ENCODE assay signal across 8 cellular contexts in genomic region chr9:61853624-61854261, GRCh38.
DNase-seq lines count a peak whose midpoint lies in the region; ATAC-seq and TF ChIP-seq lines count a peak whose summit lies in the region.
"Not testable (repeated sequence)": the region's sequence is repeated elsewhere in the genome, so short reads cannot be mapped to it uniquely, and the experiment has no call there.

No MANE protein-coding gene starts in this region.

- not testable (repeated sequence) for H3K4me2 ChIP-seq in DND-41 (ENCODE audit: insufficient read depth, low read length)

- not testable (repeated sequence) for TF ChIP-seq EP300 in sigmoid colon (IDR thresholded peaks at IDR 0.05)

- ATAC-seq in DND-41 (ENCODE audit: insufficient read depth, low read depth), result peak; percentile 66
- peak; percentile 74 for ATAC-seq in GM21576 (IDR thresholded peaks at IDR 0.05; ENCODE audit: unreplicated experiment)
- peak; percentile 81 for ATAC-seq in HG03342 (IDR thresholded peaks at IDR 0.05; ENCODE audit: unreplicated experiment)
- ATAC-seq in heart right ventricle, result peak; percentile 52 to 82 (median 79)

- DNase-seq in DND-41 (peak; percentile 95), heart right ventricle (peak; percentile 77 to 92), sigmoid colon (peak; percentile 96)
- DNase-seq in activated CD4-positive, alpha-beta T cell treated with anti-CD3 and anti-CD28 coated beads for 1 hour, result peak; percentile 85
- DNase-seq in activated effector memory CD4-positive, alpha-beta T cell treated with anti-CD3 and anti-CD28 coated beads, Interleukin-2, amount 50 U/mL, for 16 hours, result peak; percentile 95
- peak; percentile 73 to 78 for DNase-seq in stimulated activated CD8-positive, alpha-beta memory T cell treated with anti-CD3 and anti-CD28 coated beads, Interleukin-7, amount 100 ng/mL, for 1 hour (ENCODE audit: low read depth in 2 of 2)

- H3K27ac ChIP-seq in DND-41 (ENCODE audit: low read length), result not testable (repeated sequence)
- H3K27ac ChIP-seq in heart right ventricle (peak overlapping the region in 5 of 10 donors; percentile 50 to 58 (median 55)), sigmoid colon (peak overlapping the region; percentile 57 to 68 (median 67))

- not testable (repeated sequence) for H3K9me3 ChIP-seq in DND-41 (ENCODE audit: insufficient read depth, low read length, severe bottlenecking); heart right ventricle; sigmoid colon

- intact Hi-C loops in heart right ventricle (cut with DNase I); sigmoid colon (cut with DNase I): not testable (repeated sequence)

- H3K9ac ChIP-seq in DND-41 (ENCODE audit: low read depth, low read length), result not testable (repeated sequence)

- H4K20me1 ChIP-seq in DND-41 (ENCODE audit: insufficient read depth, low read length), result not testable (repeated sequence)

- not testable (repeated sequence) for TF ChIP-seq POLR2A in sigmoid colon (IDR thresholded peaks at IDR 0.05)

- H3K36me3 ChIP-seq in DND-41 (ENCODE audit: insufficient read depth, low read length); heart right ventricle; sigmoid colon: not testable (repeated sequence)

- H2AFZ ChIP-seq in DND-41 (ENCODE audit: low read depth, low read length), result not testable (repeated sequence)

- H3K4me1 ChIP-seq in DND-41 (ENCODE audit: insufficient read depth, low read length); heart right ventricle; sigmoid colon: not testable (repeated sequence)

- TF ChIP-seq CTCF in DND-41 (IDR thresholded peaks at IDR 0.05; ENCODE audit: borderline replicate concordance, extremely low read depth, low read length, poor library complexity, severe bottlenecking); heart right ventricle (IDR thresholded peaks at IDR 0.05); sigmoid colon (IDR thresholded peaks at IDR 0.05): not testable (repeated sequence)

- not testable (repeated sequence) for H3K27me3 ChIP-seq in DND-41 (ENCODE audit: insufficient read depth, low read length, poor library complexity); heart right ventricle; sigmoid colon

- not testable (repeated sequence) for H3K4me3 ChIP-seq in DND-41 (ENCODE audit: low read depth in 1 of 2, low read length in 2 of 2)
- H3K4me3 ChIP-seq in heart right ventricle (peak overlapping the region in 9 of 10 donors; percentile 33 to 53 (median 47)), sigmoid colon (peak overlapping the region; percentile 31 to 43 (median 40))

- H3K79me2 ChIP-seq in DND-41 (ENCODE audit: insufficient read depth, low read length), result not testable (repeated sequence)

- 0 to 1% methylated on average over 14 to 15 of the region's 40 CpGs for WGBS in heart right ventricle, 2 donors
- WGBS in sigmoid colon, 2 donors, result 0% methylated on average over 16 to 17 of the region's 40 CpGs
